ENCODE assay signal across 9 cellular contexts in genomic region chr2:110748489-110748867, GRCh38. TPM values are rescaled to one million over a fixed set of nuclear protein-coding genes. Genes with fewer than 3 reads are reported as not detected.
A peak's percentile ranks its signal among the peaks of the same experiment; 100 is the strongest.
DNase-seq lines count a peak whose midpoint lies in the region; ATAC-seq and TF ChIP-seq lines count a peak whose summit lies in the region.
"Had no signal": no experiment of that assay in that cellular context is flagged by ENCODE, and none has a peak within 500 bp of the region (broad histone marks: within the 10 kb centered on the region; RNA-seq: fewer than 3 reads in every experiment).

No MANE protein-coding gene starts in this region.

- H3K4me3 ChIP-seq in GM12865 (ENCODE audit: low read depth, low read length) = no peak overlapping the region
- no peak overlapping the region for H3K4me3 ChIP-seq in kidney epithelial cell (ENCODE audit: low read depth, low read length)
- H3K4me3 ChIP-seq in suprapubic skin = no peak overlapping the region

- 36% methylated on average over 6 of the region's 6 CpGs for WGBS in suprapubic skin

- H3K4me1 Mint-ChIP-seq in chondrocyte (ENCODE audit: low read depth) = no peaks in the 10 kb centered on the region

- no peaks in the 10 kb centered on the region for H3K9me3 Mint-ChIP-seq in chondrocyte (ENCODE audit: low read depth)

- no peak for TF ChIP-seq EP300 in suprapubic skin (IDR thresholded peaks at IDR 0.05)

- peak; percentile 96 for DNase-seq in GM12865 (ENCODE audit: low read depth)
- peak; percentile 23 for DNase-seq in MV-4-11 (lab: John Stamatoyannopoulos, UW)
- peak; percentile 55 for DNase-seq in kidney epithelial cell (ENCODE audit: low read depth)
- DNase-seq in NOMO-1 treated with dmso at 0.1 percent for 144 hours (lab: John Stamatoyannopoulos, UW; ENCODE audit: unreplicated experiment) = no peak
- DNase-seq in suprapubic skin (ENCODE audit: low spot score in 2 of 2) = no peak
- no peak for DNase-seq in chondrocyte (ENCODE audit: low spot score)

- no peak overlapping the region for H3K27ac ChIP-seq in suprapubic skin

- no peaks in the 10 kb centered on the region for H3K4me1 ChIP-seq in suprapubic skin

- H3K27me3 ChIP-seq in kidney epithelial cell (ENCODE audit: control insufficient read depth, insufficient read depth, low read length) (peaks cover 13% of the 10 kb centered on the region), suprapubic skin (peaks cover 19% of the 10 kb centered on the region)

- no peak overlapping the region for H3K27ac Mint-ChIP-seq in chondrocyte (ENCODE audit: unreplicated experiment)

- no peaks in the 10 kb centered on the region for H3K9me3 ChIP-seq in suprapubic skin

- H3K27me3 Mint-ChIP-seq in chondrocyte (ENCODE audit: low read depth) = peaks cover 49% of the 10 kb centered on the region

- no peaks in the 10 kb centered on the region for H3K36me3 ChIP-seq in kidney epithelial cell (ENCODE audit: control insufficient read depth, insufficient read depth, low read length)
- no peaks in the 10 kb centered on the region for H3K36me3 ChIP-seq in suprapubic skin

- TF ChIP-seq CTCF in GM12865 (IDR thresholded peaks at IDR 0.05; ENCODE audit: insufficient read depth, low read depth, low read length, missing control alignments) = no peak
- no peak for TF ChIP-seq CTCF in kidney epithelial cell (IDR thresholded peaks at IDR 0.05; ENCODE audit: insufficient read depth, low read length, poor library complexity, severe bottlenecking)
- no peak for TF ChIP-seq CTCF in suprapubic skin (IDR thresholded peaks at IDR 0.05)
- no peak for TF ChIP-seq CTCF in chondrocyte (IDR thresholded peaks at IDR 0.05)

- peak; percentile 98 for ATAC-seq in GM21723 (IDR thresholded peaks at IDR 0.05; ENCODE audit: unreplicated experiment)
- ATAC-seq in activated CD4-positive, CD25-positive, alpha-beta regulatory T cell treated with anti-CD3 and anti-CD28 coated beads, Interleukin-2, amount 50 U/mL, for 24 hours = peak; percentile 99

- no peak overlapping the region for H3K4me3 Mint-ChIP-seq in chondrocyte (ENCODE audit: unreplicated experiment)

- TF ChIP-seq POLR2A in suprapubic skin (IDR thresholded peaks at IDR 0.05) = no peak

- H3K36me3 Mint-ChIP-seq in chondrocyte (ENCODE audit: low read depth) = no peaks in the 10 kb centered on the region

RNA-seq across cellular contexts. Expression of gene ACOXL, which starts 16.1 kb away (rescaled TPM):
- 0.58 and 1.6 TPM in 2 replicates for total RNA-seq in kidney epithelial cell
- total RNA-seq in suprapubic skin = under 1 TPM in 1 of 4 donors, not detected in 3; 0.64 TPM
- not detected in 3 replicates for total RNA-seq in chondrocyte
- total RNA-seq: liver had no signal

Comparison
In these comparisons a context has a peak if more than half of its experiments do, and no peak if none do; other contexts are left out.
1. DNase-seq: peak in GM12865 (single experiment), MV-4-11 (single experiment) and kidney epithelial cell (single experiment); none in NOMO-1 treated with dmso at 0.1 percent for 144 hours (single experiment), suprapubic skin (0 of 2) and chondrocyte (single experiment).